Comparison of ENCODE assay signal across 15 cellular contexts in genomic region chr18:22914633-22915032, GRCh38. TPM values are rescaled to one million over a fixed set of nuclear protein-coding genes. Genes with fewer than 3 reads are reported as not detected.
DNase-seq lines count a peak whose midpoint lies in the region; ATAC-seq, FAIRE-seq and TF ChIP-seq lines count a peak whose summit lies in the region.
"Had no signal": no experiment of that assay in that cellular context is flagged by ENCODE, and none has a peak within 500 bp of the region (broad histone marks: within the 10 kb centered on the region; RNA-seq: fewer than 3 reads in every experiment).

No MANE protein-coding gene starts in this region.

- H3K36me3 ChIP-seq in body of pancreas (replicated peaks in 1 of 2; ENCODE audit: insufficient read depth in 1 of 2, low read depth in 2 of 2), result no peaks in the 10 kb centered on the region
- no peaks in the 10 kb centered on the region for H3K36me3 ChIP-seq in small intestine (ENCODE audit: control insufficient read depth in 2 of 2, insufficient read depth in 2 of 2, low read length in 2 of 2)

- H3K9me3 ChIP-seq in body of pancreas, result no peaks in the 10 kb centered on the region
- no peaks in the 10 kb centered on the region for H3K9me3 ChIP-seq in small intestine (ENCODE audit: control insufficient read depth, low read depth)

- TF ChIP-seq CTCF in body of pancreas (IDR thresholded peaks at IDR 0.05), result no peak

- H3K27ac ChIP-seq in body of pancreas, result peak overlapping the region; percentile 21 to 86 (median 78)
- H3K27ac ChIP-seq in small intestine (ENCODE audit: low read depth in 1 of 2, low read length in 1 of 2), result no peak overlapping the region
- H3K27ac ChIP-seq: GM23248 had no signal

- H3K4me3 ChIP-seq in body of pancreas, result peak overlapping the region in 1 of 2 donors; percentile 13
- H3K4me3 ChIP-seq in small intestine (ENCODE audit: low read depth in 1 of 2, low read length in 2 of 2), result no peak overlapping the region
- H3K4me3 ChIP-seq: GM23248 had no signal

- peak; percentile 19 for DNase-seq in HPDE6-E6E7 (ENCODE audit: extremely low spot score)
- DNase-seq in body of pancreas, result no peak
- DNase-seq in kidney glomerular epithelial cell (lab: John Stamatoyannopoulos, UW), result peak; percentile 82
- DNase-seq in small intestine, result peak; percentile 48
- no peak for DNase-seq in GM12892 (ENCODE audit: insufficient read length)
- no peak for DNase-seq in AG08396 (ENCODE audit: low spot score)
- DNase-seq in COLO668 (lab: John Stamatoyannopoulos, UW; ENCODE audit: unreplicated experiment), result no peak
- DNase-seq: activated B cell treated with CpG ODN at 0.5 μM for 24 hours; amygdala; DND-41; GM23248; stimulated activated CD4-positive, alpha-beta T cell treated with anti-CD3 and anti-CD28 coated beads, Interleukin-15, amount 100 ng/mL, for 24 hours had no signal

- ATAC-seq in body of pancreas (peak; percentile 55), HG03439 (IDR thresholded peaks at IDR 0.05; ENCODE audit: unreplicated experiment) (no peak)

- 17 to 18% methylated on average over 3 of the region's 3 CpGs for WGBS in body of pancreas, 2 donors
- 11 to 56% (median 41%) methylated on average over 3 of the region's 3 CpGs for whole genome bisulfite sequencing in small intestine, 3 donors

- FAIRE-seq in small intestine (lab: Jason Lieb, UNC) (no peak), GM12892 (lab: Jason Lieb, UNC) (no peak)
- FAIRE-seq: frontal cortex, HTR-8/SVneo had no signal

- H3K4me1 ChIP-seq in body of pancreas, result peaks cover 30% of the 10 kb centered on the region
- peaks cover 3 to 6% of the 10 kb centered on the region in 2 donors for H3K4me1 ChIP-seq in small intestine (ENCODE audit: control insufficient read depth in 2 of 2, insufficient read depth in 1 of 2, low read depth in 1 of 2, low read length in 1 of 2)

- intact Hi-C loops in body of pancreas (cut with DNase I), result no loop called here

- no peaks in the 10 kb centered on the region for H3K27me3 ChIP-seq in body of pancreas
- H3K27me3 ChIP-seq in small intestine (ENCODE audit: control insufficient read depth in 2 of 2, insufficient read depth in 2 of 2, low read length in 2 of 2), result no peaks in the 10 kb centered on the region

- TF ChIP-seq POLR2A in body of pancreas (IDR thresholded peaks at IDR 0.05) (no peak), GM12892 (IDR thresholded peaks at IDR 0.05; ENCODE audit: low read depth, low read length) (no peak)

RNA-seq across cellular contexts. Expression of gene RBBP8, which starts 18.5 kb away (rescaled TPM):
- 10 to 100 TPM; 30.9 to 32.6 TPM for total RNA-seq in body of pancreas
- polyA plus RNA-seq in small intestine, result 10 to 100 TPM; 28.2 to 38.4 (median 37.6) TPM
- polyA plus RNA-seq in GM12892 (2012; ENCODE audit: missing spikeins), result 43.9 TPM

Comparison
In these comparisons a context has a peak if more than half of its experiments do, and no peak if none do; other contexts are left out.
1. DNase-seq: peak in HPDE6-E6E7 (single experiment), kidney glomerular epithelial cell (single experiment) and small intestine (single experiment); none in body of pancreas (0 of 4), GM12892 (single experiment), AG08396 (single experiment) and COLO668 (single experiment).
2. H3K27ac ChIP-seq: peak in body of pancreas (4 of 4); none in small intestine (0 of 2).